In the genomic region with DNA sequence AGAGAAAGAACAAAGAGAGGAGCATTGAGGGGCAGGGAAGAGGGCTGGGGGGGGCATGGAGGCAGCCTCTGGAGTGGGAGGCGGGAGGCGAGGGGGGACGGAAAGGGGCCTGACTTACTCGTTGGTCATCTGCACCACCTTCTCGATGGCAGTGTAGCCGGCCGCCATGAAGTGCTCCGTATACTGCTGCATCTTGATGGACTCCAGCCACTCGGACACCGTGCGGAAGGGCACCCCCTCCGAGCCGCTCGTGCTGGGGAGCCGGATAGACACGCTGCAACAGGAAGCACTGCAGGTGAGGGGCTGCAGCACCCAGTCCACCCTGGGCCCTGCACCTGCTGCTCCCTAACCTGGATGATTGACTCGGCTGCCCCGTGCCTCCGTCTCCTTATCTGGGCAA, we compare ENCODE assay signal across 1 cellular context.
A peak's percentile ranks its signal among the peaks of the same experiment; 100 is the strongest.
TF ChIP-seq lines count a peak whose summit lies in the region.

No MANE protein-coding gene starts in this region.

TF ChIP-seq in HepG2, 621 proteins besides CTCF, POLR2A, EP300 and RAD21:
- TF ChIP-seq, protein P1, sequence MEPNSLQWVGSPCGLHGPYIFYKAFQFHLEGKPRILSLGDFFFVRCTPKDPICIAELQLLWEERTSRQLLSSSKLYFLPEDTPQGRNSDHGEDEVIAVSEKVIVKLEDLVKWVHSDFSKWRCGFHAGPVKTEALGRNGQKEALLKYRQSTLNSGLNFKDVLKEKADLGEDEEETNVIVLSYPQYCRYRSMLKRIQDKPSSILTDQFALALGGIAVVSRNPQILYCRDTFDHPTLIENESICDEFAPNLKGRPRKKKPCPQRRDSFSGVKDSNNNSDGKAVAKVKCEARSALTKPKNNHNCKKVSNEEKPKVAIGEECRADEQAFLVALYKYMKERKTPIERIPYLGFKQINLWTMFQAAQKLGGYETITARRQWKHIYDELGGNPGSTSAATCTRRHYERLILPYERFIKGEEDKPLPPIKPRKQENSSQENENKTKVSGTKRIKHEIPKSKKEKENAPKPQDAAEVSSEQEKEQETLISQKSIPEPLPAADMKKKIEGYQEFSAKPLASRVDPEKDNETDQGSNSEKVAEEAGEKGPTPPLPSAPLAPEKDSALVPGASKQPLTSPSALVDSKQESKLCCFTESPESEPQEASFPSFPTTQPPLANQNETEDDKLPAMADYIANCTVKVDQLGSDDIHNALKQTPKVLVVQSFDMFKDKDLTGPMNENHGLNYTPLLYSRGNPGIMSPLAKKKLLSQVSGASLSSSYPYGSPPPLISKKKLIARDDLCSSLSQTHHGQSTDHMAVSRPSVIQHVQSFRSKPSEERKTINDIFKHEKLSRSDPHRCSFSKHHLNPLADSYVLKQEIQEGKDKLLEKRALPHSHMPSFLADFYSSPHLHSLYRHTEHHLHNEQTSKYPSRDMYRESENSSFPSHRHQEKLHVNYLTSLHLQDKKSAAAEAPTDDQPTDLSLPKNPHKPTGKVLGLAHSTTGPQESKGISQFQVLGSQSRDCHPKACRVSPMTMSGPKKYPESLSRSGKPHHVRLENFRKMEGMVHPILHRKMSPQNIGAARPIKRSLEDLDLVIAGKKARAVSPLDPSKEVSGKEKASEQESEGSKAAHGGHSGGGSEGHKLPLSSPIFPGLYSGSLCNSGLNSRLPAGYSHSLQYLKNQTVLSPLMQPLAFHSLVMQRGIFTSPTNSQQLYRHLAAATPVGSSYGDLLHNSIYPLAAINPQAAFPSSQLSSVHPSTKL (CRISPR knock-in tag; IDR thresholded peaks at IDR 0.05) = no peak
- TF ChIP-seq RFXANK (CRISPR knock-in tag; IDR thresholded peaks at IDR 0.05) (no peak), RBFOX2 (IDR thresholded peaks at IDR 0.05; ENCODE audit: low read depth, low read length) (peak; percentile 52; the same call in 1 of the 2 replicates), AGO2 (optimal IDR thresholded peaks at IDR 0.05; ENCODE audit: low read depth, low read length) (peak; percentile 44)
TF ChIP-seq in HepG2: peak in this region for 2.
